ENCODE assay signal across 24 cellular contexts in the genomic region with DNA sequence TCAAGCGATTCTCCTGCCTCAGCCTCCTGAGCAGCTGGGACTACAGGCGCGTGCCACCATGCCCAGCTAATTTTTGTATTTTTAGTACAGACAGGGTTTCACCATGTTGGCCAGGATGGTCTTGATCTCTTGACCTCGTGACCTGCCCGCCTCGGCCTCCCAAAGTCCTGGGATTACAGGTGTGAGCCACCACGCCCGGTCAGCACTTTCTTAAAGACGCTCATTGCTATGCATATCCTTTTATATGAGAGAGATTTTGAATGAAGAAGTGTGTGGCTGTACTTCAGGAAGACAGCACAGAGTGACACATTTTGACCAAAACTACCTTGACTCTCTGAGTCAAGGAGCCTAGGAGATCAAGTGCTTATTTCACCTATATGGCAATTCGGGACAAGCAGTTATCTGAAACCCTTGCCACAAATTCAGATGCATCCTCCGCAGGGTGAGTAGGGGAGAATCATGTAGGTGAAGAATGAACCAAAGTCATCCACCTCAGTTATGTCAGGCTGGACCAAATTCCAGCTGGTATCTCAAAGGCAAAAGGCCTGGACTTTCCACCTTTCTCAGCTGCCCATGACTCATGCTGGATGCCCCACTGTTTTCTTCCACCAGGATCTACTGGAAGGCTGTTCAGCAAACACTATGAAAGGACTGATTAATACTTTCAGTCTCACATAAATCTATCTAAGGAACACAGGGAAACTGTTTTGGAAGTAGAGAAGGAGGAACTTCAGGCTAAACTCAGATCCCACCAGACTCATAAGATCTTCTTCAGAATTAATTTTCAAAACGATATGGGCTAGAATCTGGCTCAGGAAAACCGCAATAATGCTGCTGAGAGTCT. TPM values are rescaled to one million over a fixed set of nuclear protein-coding genes. Genes with fewer than 3 reads are reported as not detected.
DNase-seq lines count a peak whose midpoint lies in the region; ATAC-seq and TF ChIP-seq lines count a peak whose summit lies in the region.
"Had no signal": no experiment of that assay in that cellular context is flagged by ENCODE, and none has a peak within 500 bp of the region (broad histone marks: within the 10 kb centered on the region; RNA-seq: fewer than 3 reads in every experiment).

No MANE protein-coding gene starts in this region.

- WGBS in hepatocyte (ENCODE audit: low lambda C conversion rate, missing lambda C conversion rate): 96% methylated on average over 13 of the region's 13 CpGs

- peak; percentile 29 for DNase-seq in DMS53 (lab: John Stamatoyannopoulos, UW)
- no peak for DNase-seq in DMS53 treated with DMSO at 0.1 percent for 48 hours (lab: John Stamatoyannopoulos, UW; ENCODE audit: unreplicated experiment)
- peak; percentile 60 for DNase-seq in astrocyte of the hippocampus (ENCODE audit: low read depth, low spot score)
- DNase-seq in hepatocyte (ENCODE audit: low spot score): peak; percentile 74
- no peak for DNase-seq in amygdala (lab: John Stamatoyannopoulos, UW)
- DNase-seq: activated CD4-positive, alpha-beta T cell treated with anti-CD3 and anti-CD28 coated beads for 36 hours; activated CD8-positive, alpha-beta memory T cell treated with anti-CD3 and anti-CD28 coated beads, Interleukin-2, amount 50 U/mL, for 4 hours; activated gamma-delta T cell treated with Interleukin-2 at 50 U/mL for 16 hours; dorsolateral prefrontal cortex; NCI-H187 treated with DMSO at 0.1 percent for 48 hours; NCI-H446 treated with DMSO at 0.1 percent for 48 hours; nucleus accumbens; stimulated activated CD4-positive, alpha-beta T cell treated with anti-CD3 and anti-CD28 coated beads, Interleukin-4, amount 100 ng/mL, for 24 hours; stimulated activated CD8-positive, alpha-beta memory T cell treated with anti-CD3 and anti-CD28 coated beads, Interleukin-4, amount 100 ng/mL, for 48 hours; T1000; testis had no signal

- no peaks in the 10 kb centered on the region for H3K27me3 ChIP-seq in hepatocyte
- H3K27me3 ChIP-seq: dorsolateral prefrontal cortex, esophagus muscularis mucosa, testis had no signal

- H3K79me2 ChIP-seq in hepatocyte: no peaks in the 10 kb centered on the region

- H3K4me2 ChIP-seq in hepatocyte: no peak overlapping the region

- H2AFZ ChIP-seq in hepatocyte: no peak overlapping the region

- H3K36me3 ChIP-seq in hepatocyte (replicated peaks; ENCODE audit: insufficient read depth, low read depth): no peaks in the 10 kb centered on the region
- H3K36me3 ChIP-seq: esophagus muscularis mucosa had no signal

- no peak overlapping the region for H3K4me3 ChIP-seq in hepatocyte
- H3K4me3 ChIP-seq: dorsolateral prefrontal cortex, esophagus muscularis mucosa, GM12878, testis had no signal

- H3K9me2 ChIP-seq in hepatocyte (replicated peaks; ENCODE audit: insufficient read depth): no peaks in the 10 kb centered on the region

- no peak for TF ChIP-seq CTCF in hepatocyte (IDR thresholded peaks at IDR 0.05; ENCODE audit: poor library complexity)

- no peaks in the 10 kb centered on the region for H4K20me1 ChIP-seq in hepatocyte (ENCODE audit: insufficient read depth, poor library complexity, severe bottlenecking)

- no peaks in the 10 kb centered on the region for H3K9me3 ChIP-seq in hepatocyte (ENCODE audit: low read depth)
- H3K9me3 ChIP-seq: testis had no signal

- no peaks in the 10 kb centered on the region for H3K4me1 ChIP-seq in hepatocyte (ENCODE audit: insufficient read depth)
- H3K4me1 ChIP-seq: esophagus muscularis mucosa, testis had no signal

- no peak for ATAC-seq in GM19351 (IDR thresholded peaks at IDR 0.05; ENCODE audit: unreplicated experiment)
- ATAC-seq in GM21526 (IDR thresholded peaks at IDR 0.05; ENCODE audit: low FRiP score, unreplicated experiment): no peak
- no peak for ATAC-seq in GM21619 (IDR thresholded peaks at IDR 0.05; ENCODE audit: unreplicated experiment)
- ATAC-seq: activated CD4-positive, alpha-beta T cell treated with anti-CD3 and anti-CD28 coated beads for 36 hours; GM12878 had no signal

- peak overlapping the region; percentile 85 for H3K27ac ChIP-seq in hepatocyte
- H3K27ac ChIP-seq: 22Rv1, C4-2B, dorsolateral prefrontal cortex, esophagus muscularis mucosa, testis had no signal

RNA-seq across cellular contexts. Expression of a gene that starts 31.9 kb away (rescaled TPM):
- 2.0 and 2.3 TPM in 2 replicates for total RNA-seq in hepatocyte
- polyA plus RNA-seq in hepatocyte: 1.00 and 2.4 TPM in 2 replicates
- total RNA-seq: activated CD4-positive, alpha-beta T cell treated with anti-CD3 and anti-CD28 coated beads for 36 hours; H4 had no signal

Comparison
In these comparisons a context has a peak if more than half of its experiments do, and no peak if none do; other contexts are left out.
1. DNase-seq: peak in DMS53 (single experiment), astrocyte of the hippocampus (single experiment) and hepatocyte (single experiment); none in DMS53 treated with DMSO at 0.1 percent for 48 hours (single experiment) and amygdala (0 of 56).